Comparison of ENCODE assay signal across 8 cellular contexts in the genomic region with DNA sequence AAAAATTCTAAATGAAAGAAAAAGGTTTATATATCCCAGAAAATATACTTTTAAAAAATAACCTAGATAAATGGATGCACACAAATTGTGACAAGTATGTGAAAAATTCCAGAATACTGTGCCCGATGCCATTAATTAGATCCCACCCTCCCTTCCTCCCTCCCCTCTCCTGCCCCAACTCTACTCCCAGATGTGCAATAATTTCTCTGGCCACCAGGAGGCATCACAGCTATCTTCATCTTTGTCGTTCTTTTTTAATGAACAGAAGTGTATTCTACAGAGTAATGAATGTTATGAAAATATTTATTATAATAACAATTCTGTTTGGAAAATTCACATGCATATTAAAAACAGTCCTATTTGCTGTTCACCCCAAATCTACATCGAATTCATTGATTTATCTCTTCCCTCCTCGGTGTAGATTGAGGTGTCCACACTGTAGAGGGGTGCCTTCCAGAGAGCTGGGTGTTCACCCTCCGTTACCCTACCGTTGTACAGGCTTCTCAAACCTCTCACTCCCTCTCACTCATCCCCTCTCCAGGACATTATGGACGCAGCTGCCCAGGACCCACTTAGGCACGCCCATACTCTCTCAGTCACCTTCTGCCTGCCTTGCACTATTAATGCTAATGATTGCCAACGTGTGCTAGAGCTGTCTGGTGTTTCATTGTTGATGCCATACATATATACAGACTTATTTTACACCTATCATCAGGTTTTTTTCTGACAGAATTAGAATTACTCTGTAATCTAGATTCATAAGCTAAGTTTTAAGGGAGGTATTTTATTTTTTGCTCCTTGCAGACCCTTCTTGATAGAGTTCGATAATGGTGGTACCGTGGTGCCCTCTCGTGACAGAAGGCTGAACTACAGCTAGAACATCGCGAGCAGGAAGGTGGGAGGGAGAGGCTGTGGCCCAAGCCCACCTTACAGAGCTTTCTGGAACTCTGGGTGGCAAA.
DNase-seq lines count a peak whose midpoint lies in the region; ATAC-seq lines count a peak whose summit lies in the region.

No MANE protein-coding gene starts in this region.

- DNase-seq in GF-D8 (lab: John Stamatoyannopoulos, UW) (peak; percentile 20), NCI-H146 treated with DMSO at 0.1 percent for 48 hours (lab: John Stamatoyannopoulos, UW; ENCODE audit: unreplicated experiment) (peak; percentile 56), T-helper 9 cell (peak; percentile 57), astrocyte of the hippocampus (ENCODE audit: low read depth, low spot score) (peak; percentile 71)
- DNase-seq in stimulated activated CD4-positive, alpha-beta T cell treated with anti-CD3 and anti-CD28 coated beads, Interleukin-12 subunit alpha, Interleukin-12 subunit beta, amount 100 ng/mL, for 48 hours (ENCODE audit: low read depth in 2 of 3, low spot score in 1 of 3): peak; percentile 23 to 72 (median 36)

- no peaks in the 10 kb centered on the region for H3K9me3 ChIP-seq in iPS-18a (ENCODE audit: control insufficient read depth, low read depth, low read length)

- no peak overlapping the region for H3K27ac ChIP-seq in iPS-18a (ENCODE audit: low read length)

- peak overlapping the region; percentile 52 for H3K4me3 ChIP-seq in iPS-18a (ENCODE audit: low read length)

- no peaks in the 10 kb centered on the region for H3K36me3 ChIP-seq in iPS-18a (ENCODE audit: control insufficient read depth, low read depth, low read length)

- no peaks in the 10 kb centered on the region for H3K27me3 ChIP-seq in iPS-18a (ENCODE audit: control insufficient read depth, insufficient read depth, low read length)

- no peaks in the 10 kb centered on the region for H3K4me1 ChIP-seq in iPS-18a (ENCODE audit: control insufficient read depth, low read depth, low read length)

- peak; percentile 57 for ATAC-seq in HG02588 (IDR thresholded peaks at IDR 0.05; ENCODE audit: unreplicated experiment)
- no peak for ATAC-seq in HG03571 (IDR thresholded peaks at IDR 0.05; ENCODE audit: unreplicated experiment)

- H3K9ac ChIP-seq in iPS-18a (ENCODE audit: low read length): peak overlapping the region; percentile 4

Comparison
In these comparisons a context has a peak if more than half of its experiments do, and no peak if none do; other contexts are left out.
1. DNase-seq: peak in every context shown above with its lines; median percentile 71 in astrocyte of the hippocampus; 57 in T-helper 9 cell; 56 in NCI-H146 treated with DMSO at 0.1 percent for 48 hours; 36 in stimulated activated CD4-positive, alpha-beta T cell treated with anti-CD3 and anti-CD28 coated beads, Interleukin-12 subunit alpha, Interleukin-12 subunit beta, amount 100 ng/mL, for 48 hours; 20 in GF-D8.